9 cellular contexts compared by ENCODE assay signal in genomic region chr1:16915627-16915973, GRCh38. TPM values are rescaled to one million over a fixed set of nuclear protein-coding genes. Genes with fewer than 3 reads are reported as not detected.
DNase-seq lines count a peak whose midpoint lies in the region; ATAC-seq and TF ChIP-seq lines count a peak whose summit lies in the region.
"Had no signal": no experiment of that assay in that cellular context is flagged by ENCODE, and none has a peak within 500 bp of the region (broad histone marks: within the 10 kb centered on the region; RNA-seq: fewer than 3 reads in every experiment).

No MANE protein-coding gene starts in this region.

- peaks cover 39 to 45% (median 42%) of the 10 kb centered on the region in 3 donors for H3K4me1 Mint-ChIP-seq in T-cell

- no peaks in the 10 kb centered on the region for H3K27me3 Mint-ChIP-seq in T-cell

- no peak overlapping the region for H3K27ac ChIP-seq in DND-41 (ENCODE audit: low read length)
- H3K27ac ChIP-seq: parathyroid adenoma had no signal

- no peaks in the 10 kb centered on the region for H3K36me3 ChIP-seq in DND-41 (ENCODE audit: insufficient read depth, low read length)

- ATAC-seq in DND-41 (ENCODE audit: insufficient read depth, low read depth) (no peak), T-cell (replicated peaks in 1 of 4) (no peak), GM19397 (IDR thresholded peaks at IDR 0.05; ENCODE audit: unreplicated experiment) (no peak), GM18870 (IDR thresholded peaks at IDR 0.05; ENCODE audit: unreplicated experiment) (no peak), GM18511 (IDR thresholded peaks at IDR 0.05; ENCODE audit: unreplicated experiment) (no peak)

- no peaks in the 10 kb centered on the region for H3K9me3 ChIP-seq in DND-41 (ENCODE audit: insufficient read depth, low read length, severe bottlenecking)

- peak overlapping the region; percentile 97; the same call in 1 of the 2 replicates for H3K4me2 ChIP-seq in DND-41 (ENCODE audit: insufficient read depth, low read length)

- no peak overlapping the region for H2AFZ ChIP-seq in DND-41 (ENCODE audit: low read depth, low read length)
- H2AFZ ChIP-seq: parathyroid adenoma had no signal

- H3K9me3 Mint-ChIP-seq in T-cell, result no peaks in the 10 kb centered on the region

- H3K27ac Mint-ChIP-seq in T-cell, result peak overlapping the region; percentile 86 to 89

- POLR2A ChIA-PET in T-cell (lab: Charles Lee), result interaction anchor here in 1 of 2 donors (0.7 kb wide), 1 partner anchor 13 kb away, joined by 5 read pairs; no protein-coding TSS in a partner anchor

- no peak overlapping the region for H3K4me3 ChIP-seq in DND-41 (ENCODE audit: low read depth in 1 of 2, low read length in 2 of 2)

- no peaks in the 10 kb centered on the region for H3K36me3 Mint-ChIP-seq in T-cell

- peaks cover 23% of the 10 kb centered on the region for H3K4me1 ChIP-seq in DND-41 (ENCODE audit: insufficient read depth, low read length)
- H3K4me1 ChIP-seq: parathyroid adenoma had no signal

- peak overlapping the region; percentile 82 to 90 (median 90) for H3K4me3 Mint-ChIP-seq in T-cell

- H3K79me2 ChIP-seq in DND-41 (ENCODE audit: insufficient read depth, low read length), result peaks cover 2% of the 10 kb centered on the region
- H3K79me2 ChIP-seq: parathyroid adenoma had no signal

- no peaks in the 10 kb centered on the region for H4K20me1 ChIP-seq in DND-41 (ENCODE audit: insufficient read depth, low read length)

- no peak overlapping the region for H3K9ac ChIP-seq in DND-41 (ENCODE audit: low read depth, low read length)
- H3K9ac ChIP-seq: parathyroid adenoma had no signal

- peak; percentile 28 for DNase-seq in ACHN
- DNase-seq in DND-41, result no peak
- no peak for DNase-seq in T-cell
- peak; percentile 23 to 38 for DNase-seq in hippocampal formation (lab: John Stamatoyannopoulos, UW)
- DNase-seq in NCI-H1092 (lab: John Stamatoyannopoulos, UW), result no peak

- no peaks in the 10 kb centered on the region for H3K27me3 ChIP-seq in DND-41 (ENCODE audit: insufficient read depth, low read length, poor library complexity)

- CTCF ChIA-PET in T-cell (lab: Charles Lee), result interaction anchor here in 1 of 2 donors (0.6 kb wide), 2 partner anchors 11 to 19 kb away, joined by 3 to 5 read pairs; no protein-coding TSS in a partner anchor

- peak; percentile 33 for TF ChIP-seq CTCF in DND-41 (IDR thresholded peaks at IDR 0.05; ENCODE audit: borderline replicate concordance, extremely low read depth, low read length, poor library complexity, severe bottlenecking)

- in situ Hi-C loops in ACHN (cut with HindIII; ENCODE audit: low pct_ligation_motif_present, low pct_unique_long_range_greater_than_20kb, low sequenced_read_pairs), result no loop called here

RNA-seq across cellular contexts. Expression of gene CROCC, which starts 6.1 kb away (rescaled TPM):
- 100 to 1,000 TPM in 1 of 5 donors, 10 to 100 TPM in 4; 59.3 to 104 (median 86.4) TPM for total RNA-seq in T-cell

RNA-seq across cellular contexts. Expression of gene RNU1-2, which starts 19.8 kb away (rescaled TPM):
- total RNA-seq in T-cell, result 1,000 to 10,000 TPM; 2,148 to 4,743 (median 3,650) TPM

Comparison
In these comparisons a context has a peak if more than half of its experiments do, and no peak if none do; other contexts are left out.
1. DNase-seq: peak in ACHN (single experiment) and hippocampal formation (2 of 2); none in DND-41 (single experiment), T-cell (0 of 34) and NCI-H1092 (single experiment).